9 cellular contexts compared by ENCODE assay signal in the genomic region with DNA sequence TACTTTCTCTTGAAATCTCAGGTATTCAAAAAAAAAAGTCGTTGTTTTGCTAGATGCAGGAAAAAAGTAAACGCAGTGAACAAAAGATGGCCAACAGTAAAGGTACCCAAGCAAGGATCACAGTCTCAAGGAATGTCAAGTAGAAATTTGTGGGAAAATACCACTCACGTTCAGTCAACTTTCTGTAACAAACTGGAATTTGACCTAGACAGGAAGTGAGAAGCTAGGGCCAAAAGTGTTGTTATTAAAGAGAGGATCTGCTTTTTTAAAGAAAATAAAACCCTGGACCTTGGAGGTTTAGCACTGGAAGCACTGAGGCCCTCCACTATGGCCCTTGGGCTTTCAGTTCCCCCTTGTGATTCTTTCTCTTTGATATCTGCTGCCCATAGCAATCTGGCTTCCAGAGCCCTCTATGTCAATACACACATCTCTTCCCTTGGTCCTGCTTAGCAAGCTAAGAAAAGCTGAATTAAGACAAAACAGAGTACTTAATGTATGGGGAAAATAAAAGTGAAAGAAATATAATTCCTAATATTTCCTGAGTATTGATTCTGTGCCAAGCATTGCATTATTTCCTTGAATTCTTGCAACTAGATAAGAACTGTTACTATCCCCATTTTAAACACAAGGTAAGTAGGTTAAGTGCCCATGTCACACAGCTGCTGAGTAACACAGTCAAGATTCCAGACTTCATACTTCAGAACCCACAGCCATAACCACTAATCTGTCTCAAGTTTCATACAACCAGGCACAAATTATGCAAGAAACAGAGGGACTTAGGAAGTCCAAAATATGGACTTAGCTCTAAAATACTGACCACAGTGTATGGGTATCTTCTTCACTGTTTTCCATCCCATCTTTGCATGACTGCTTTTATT. TPM values are rescaled to one million over a fixed set of nuclear protein-coding genes. Genes with fewer than 3 reads are reported as not detected.
A peak's percentile ranks its signal among the peaks of the same experiment; 100 is the strongest.
DNase-seq lines count a peak whose midpoint lies in the region; TF ChIP-seq lines count a peak whose summit lies in the region.
"Had no signal": no experiment of that assay in that cellular context is flagged by ENCODE, and none has a peak within 500 bp of the region (broad histone marks: within the 10 kb centered on the region; RNA-seq: fewer than 3 reads in every experiment).

No MANE protein-coding gene starts in this region.

- H3K4me1 ChIP-seq in Peyer's patch = peaks cover 0 to 4% (median 0%) of the 10 kb centered on the region in 4 donors

- TF ChIP-seq POLR2A in Peyer's patch (IDR thresholded peaks at IDR 0.05) = no peak

- H3K27ac ChIP-seq in Peyer's patch = peak overlapping the region in 2 of 4 donors; percentile 3 to 19

- DNase-seq in EH (ENCODE audit: low read depth) (peak; percentile 94), NCI-H226 (peak; percentile 26), dermis blood vessel endothelial cell (peak; percentile 39), skeletal muscle cell (ENCODE audit: low read depth) (peak; percentile 92), cerebellar nuclear complex (lab: John Stamatoyannopoulos, UW) (no peak), D341Med (ENCODE audit: low spot score) (no peak), DMS 273 (lab: John Stamatoyannopoulos, UW; ENCODE audit: unreplicated experiment) (no peak), Peyer's patch (no peak)
- DNase-seq: activated gamma-delta T cell had no signal

- H3K27me3 ChIP-seq in Peyer's patch = no peaks in the 10 kb centered on the region

- H3K4me3 ChIP-seq in skeletal muscle cell (ENCODE audit: low read depth, low read length) = no peak overlapping the region
- H3K4me3 ChIP-seq in Peyer's patch = no peak overlapping the region

- no peak for TF ChIP-seq CTCF in Peyer's patch (IDR thresholded peaks at IDR 0.05)

- H3K9me3 ChIP-seq in Peyer's patch = no peaks in the 10 kb centered on the region

- no peaks in the 10 kb centered on the region for H3K36me3 ChIP-seq in Peyer's patch

RNA-seq across cellular contexts. Expression of a gene that starts 2.6 kb away (rescaled TPM):
- total RNA-seq in dermis blood vessel endothelial cell (2.6 and 3.9 TPM in 2 replicates), Peyer's patch (1 to 10 TPM; 3.7 to 8.3 (median 7.3) TPM)

Comparison
In these comparisons a context has a peak if more than half of its experiments do, and no peak if none do; other contexts are left out.
1. DNase-seq: peak in EH (single experiment), NCI-H226 (single experiment), dermis blood vessel endothelial cell (single experiment) and skeletal muscle cell (single experiment); none in cerebellar nuclear complex (0 of 2), D341Med (single experiment), DMS 273 (single experiment) and Peyer's patch (0 of 3).